ENCODE assay signal across 8 cellular contexts in the genomic region with DNA sequence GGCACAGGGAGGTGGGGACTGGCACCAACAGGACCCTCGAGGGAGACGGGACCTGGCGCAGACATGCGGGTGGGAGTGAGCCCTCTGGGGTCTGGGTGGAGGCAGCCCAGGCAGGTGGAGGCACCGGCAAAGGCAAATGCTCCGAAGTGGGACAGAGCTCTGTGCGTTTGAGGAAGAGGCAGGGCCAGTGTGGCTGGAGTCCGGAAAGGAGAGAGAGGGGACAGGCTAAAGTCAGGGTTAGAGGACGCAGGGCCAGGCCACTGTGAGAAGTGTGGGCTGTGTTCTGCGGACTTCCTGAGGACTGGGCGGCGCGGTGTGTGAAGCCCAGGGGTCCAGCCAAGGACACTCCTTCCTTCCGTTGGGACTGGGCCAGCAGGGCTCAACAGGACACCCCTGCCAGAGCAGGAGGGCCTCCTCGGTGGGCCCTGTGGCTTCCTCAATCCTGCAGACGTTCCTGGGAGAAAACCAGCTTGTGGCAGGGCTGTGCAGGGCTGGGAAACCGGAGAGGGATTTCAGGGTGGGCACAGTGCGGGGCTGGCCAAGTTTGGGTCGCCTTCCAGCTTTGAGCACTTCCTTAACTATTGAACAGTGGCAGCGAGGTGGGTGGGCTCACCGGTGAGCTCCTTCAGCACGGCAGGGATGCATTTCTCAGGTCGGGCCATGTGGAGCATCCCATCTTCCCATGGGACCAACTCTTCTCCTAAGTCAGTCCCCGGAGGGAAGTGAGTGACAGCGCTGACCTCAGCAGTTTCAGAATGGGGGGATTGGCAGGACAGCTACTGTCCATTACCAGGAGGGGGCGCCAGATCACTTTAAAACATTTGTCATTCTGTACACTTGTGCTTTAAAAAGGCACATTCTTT. TPM values are rescaled to one million over a fixed set of nuclear protein-coding genes. Genes with fewer than 3 reads are reported as not detected.
DNase-seq lines count a peak whose midpoint lies in the region; ATAC-seq, FAIRE-seq and TF ChIP-seq lines count a peak whose summit lies in the region.

No MANE protein-coding gene starts in this region.

- no peaks in the 10 kb centered on the region for H3K36me3 ChIP-seq in pancreas

- no peak overlapping the region for H3K4me3 Mint-ChIP-seq in activated T-cell treated with anti-CD3 and anti-CD28 coated beads, Interleukin-2, amount 50 U/mL, for 24 hours

- peak; percentile 56 to 85 (median 64) for TF ChIP-seq CTCF in pancreas (IDR thresholded peaks at IDR 0.05)

- H3K4me3 ChIP-seq in pancreas, result no peak overlapping the region

- no peaks in the 10 kb centered on the region for H3K9me3 Mint-ChIP-seq in activated T-cell treated with anti-CD3 and anti-CD28 coated beads, Interleukin-2, amount 50 U/mL, for 24 hours

- WGBS in pancreas, 2 donors, result 35 to 42% methylated on average over 26 of the region's 26 CpGs

- ATAC-seq in pancreas (peak; percentile 28 to 77 (median 66)), HG03196 (IDR thresholded peaks at IDR 0.05; ENCODE audit: unreplicated experiment) (no peak), HG03565 (IDR thresholded peaks at IDR 0.05; ENCODE audit: unreplicated experiment) (no peak)

- no peak overlapping the region for H3K27ac ChIP-seq in pancreas

- FAIRE-seq in pancreas (lab: Jason Lieb, UNC), result no peak

- peak overlapping the region; percentile 94 for H3K27ac Mint-ChIP-seq in activated T-cell treated with anti-CD3 and anti-CD28 coated beads, Interleukin-2, amount 50 U/mL, for 24 hours

- intact Hi-C loops in pancreas (cut with DNase I), result loop anchor here in 1 of 3 donors (5.0 kb wide), 1 partner anchor 326 kb away; no protein-coding TSS in a partner anchor

- H3K4me1 ChIP-seq in pancreas, result no peaks in the 10 kb centered on the region

- H3K36me3 Mint-ChIP-seq in activated T-cell treated with anti-CD3 and anti-CD28 coated beads, Interleukin-2, amount 50 U/mL, for 24 hours (ENCODE audit: low read depth), result no peaks in the 10 kb centered on the region

- H3K9me3 ChIP-seq in pancreas, result no peaks in the 10 kb centered on the region

- H3K4me1 Mint-ChIP-seq in activated T-cell treated with anti-CD3 and anti-CD28 coated beads, Interleukin-2, amount 50 U/mL, for 24 hours (ENCODE audit: low read depth), result peaks cover 28% of the 10 kb centered on the region

- H3K27me3 ChIP-seq in pancreas, result no peaks in the 10 kb centered on the region

- H3K27me3 Mint-ChIP-seq in activated T-cell treated with anti-CD3 and anti-CD28 coated beads, Interleukin-2, amount 50 U/mL, for 24 hours, result peaks cover 60% of the 10 kb centered on the region

- DNase-seq in COR-L47 (lab: John Stamatoyannopoulos, UW), result peak; percentile 61
- DNase-seq in HS-27A (ENCODE audit: low read depth), result peak; percentile 53
- peak; percentile 16 for DNase-seq in OCI-M2 (lab: John Stamatoyannopoulos, UW; ENCODE audit: unreplicated experiment)
- DNase-seq in activated T-cell treated with anti-CD3 and anti-CD28 coated beads, Interleukin-2, amount 50 U/mL, for 24 hours, result peak; percentile 66
- peak; percentile 80 for DNase-seq in fibroblast of peridontal ligament (ENCODE audit: extremely low read depth)
- DNase-seq in pancreas, result peak in 5 of 6 donors; percentile 16 to 65 (median 47)

RNA-seq across cellular contexts. Expression of gene MOCS3, which starts 22.5 kb away (rescaled TPM):
- 1 to 10 TPM; 1.3 to 2.3 (median 1.8) TPM for total RNA-seq in pancreas
- 1 to 10 TPM in 1 of 2 donors, under 1 TPM in 1; 0.72 to 1.9 TPM for polyA plus RNA-seq in pancreas

RNA-seq across cellular contexts. Expression of gene DPM1, which starts 22.8 kb away (rescaled TPM):
- 10 to 100 TPM; 16.1 to 24.0 (median 17.8) TPM for total RNA-seq in pancreas
- polyA plus RNA-seq in pancreas, result 10 to 100 TPM; 13.6 to 34.8 TPM

RNA-seq across cellular contexts. Expression of gene KCNG1, which starts 41.8 kb away (rescaled TPM):
- 1 to 10 TPM in 5 of 6 donors, under 1 TPM in 1; 0.98 to 2.8 (median 1.6) TPM for total RNA-seq in pancreas
- 1 to 10 TPM; 2.2 to 4.0 TPM for polyA plus RNA-seq in pancreas

RNA-seq across cellular contexts. Expression of gene ADNP, which starts 49.8 kb away (rescaled TPM):
- total RNA-seq in pancreas, result 10 to 100 TPM; 18.7 to 33.8 (median 20.5) TPM
- 10 to 100 TPM; 17.8 to 21.5 TPM for polyA plus RNA-seq in pancreas

Comparison
In these comparisons a context has a peak if more than half of its experiments do, and no peak if none do; other contexts are left out.
1. DNase-seq: peak in every context shown above with its lines; median percentile 80 in fibroblast of peridontal ligament; 66 in activated T-cell treated with anti-CD3 and anti-CD28 coated beads, Interleukin-2, amount 50 U/mL, for 24 hours; 61 in COR-L47; 53 in HS-27A; 47 in pancreas; 16 in OCI-M2.
2. ATAC-seq: peak in pancreas (4 of 4); none in HG03196 (single experiment) and HG03565 (single experiment).